ENCODE assay signal across 8 cellular contexts in genomic region chr3:118559286-118559685, GRCh38.
"Had no signal": no experiment of that assay in that cellular context is flagged by ENCODE, and none has a peak within 500 bp of the region (broad histone marks: within the 10 kb centered on the region; RNA-seq: fewer than 3 reads in every experiment).

No MANE protein-coding gene starts in this region.

- H3K9me3 Mint-ChIP-seq: GM23338, IgD-negative memory B cell had no signal

- H3K36me3 ChIP-seq: HAP-1 had no signal

- H3K27ac Mint-ChIP-seq: GM23338, HFFc6, IgD-negative memory B cell had no signal

- H3K4me3 Mint-ChIP-seq: GM23338, HFFc6, IgD-negative memory B cell had no signal

- H3K4me2 ChIP-seq: GM23338 had no signal

- H3K27ac ChIP-seq: HL-60 had no signal

- ATAC-seq: GM23338, HCT116, HepG2 had no signal

- H3K27me3 Mint-ChIP-seq: IgD-negative memory B cell had no signal

- H3K4me1 Mint-ChIP-seq: GM23338, IgD-negative memory B cell had no signal

- H2AFZ ChIP-seq: GM23338 had no signal

- DNase-seq: HFFc6, KBM-7 had no signal

- H3K9me3 ChIP-seq: HAP-1 had no signal

- H3K4me3 ChIP-seq: GM23338, HAP-1 had no signal
